Comparison of ENCODE assay signal across 19 cellular contexts in genomic region chr13:31881495-31881882, GRCh38.
A peak's percentile ranks its signal among the peaks of the same experiment; 100 is the strongest.
DNase-seq lines count a peak whose midpoint lies in the region; ATAC-seq and TF ChIP-seq lines count a peak whose summit lies in the region.
"Had no signal": no experiment of that assay in that cellular context is flagged by ENCODE, and none has a peak within 500 bp of the region (broad histone marks: within the 10 kb centered on the region; RNA-seq: fewer than 3 reads in every experiment).

No MANE protein-coding gene starts in this region.

- no peak for ATAC-seq in GM19397 (IDR thresholded peaks at IDR 0.05; ENCODE audit: unreplicated experiment)

- H3K9me2 ChIP-seq in MM.1S (replicated peaks; ENCODE audit: insufficient read depth, low read length), result no peaks in the 10 kb centered on the region

- H3F3A ChIP-seq in MM.1S (ENCODE audit: insufficient read depth, low read length), result 0 out of 2 replicates have a peak, but pooled peaks cover 3% of the 10 kb centered on the region

- TF ChIP-seq CTCF in MM.1S (IDR thresholded peaks at IDR 0.05; ENCODE audit: low read length) (no peak), ascending aorta (IDR thresholded peaks at IDR 0.05) (no peak), tibial artery (IDR thresholded peaks at IDR 0.05) (no peak)

- H2AFZ ChIP-seq in MM.1S (ENCODE audit: low read length), result no peak overlapping the region

- intact Hi-C loops in ascending aorta (cut with DNase I) (loop anchor here (10.0 kb wide), 1 partner anchor 127 kb away; no protein-coding TSS in a partner anchor), tibial artery (cut with DNase I; ENCODE audit: low total_unique reads) (no loop called here)

- no peaks in the 10 kb centered on the region for H3K27me3 ChIP-seq in BLaER1 treated with 17β-estradiol and CSF1 and Interleukin-3, amounts not matched to agents 10 nM and 100 nM
- H3K27me3 ChIP-seq in MM.1S (replicated peaks; ENCODE audit: insufficient read depth, low read length) (no peaks in the 10 kb centered on the region), ascending aorta (no peaks in the 10 kb centered on the region), tibial artery (no peaks in the 10 kb centered on the region)
- H3K27me3 ChIP-seq: Peyer's patch had no signal

- peak overlapping the region; percentile 25 to 68 (median 51); a peak in 18 of 22 replicates for H3K4me2 ChIP-seq in BLaER1 treated with 17β-estradiol and CSF1 and Interleukin-3, amounts not matched to agents 10 nM and 100 nM
- 0 out of 2 replicates have a peak overlapping the region, but pooled peaks have one; percentile 45 for H3K4me2 ChIP-seq in MM.1S (ENCODE audit: low read depth, low read length)

- peak overlapping the region in 1 of 11 experiments; percentile 10; a peak in 1 of 22 replicates for H3K27ac ChIP-seq in BLaER1 treated with 17β-estradiol and CSF1 and Interleukin-3, amounts not matched to agents 10 nM and 100 nM
- H3K27ac ChIP-seq in MM.1S (ENCODE audit: low read length) (peak overlapping the region; percentile 16; the same call in 1 of the 2 replicates), ascending aorta (peak overlapping the region; percentile 58 to 78), tibial artery (peak overlapping the region; percentile 67 to 73)
- H3K27ac ChIP-seq: Peyer's patch had no signal

- peaks cover 0 to 6% (median 0%) of the 10 kb centered on the region in 11 experiments; a peak in 1 of 22 replicates for H3K9me3 ChIP-seq in BLaER1 treated with 17β-estradiol and CSF1 and Interleukin-3, amounts not matched to agents 10 nM and 100 nM (replicated peaks in 1 of 11)
- H3K9me3 ChIP-seq in MM.1S (replicated peaks; ENCODE audit: insufficient read depth, low read length) (no peaks in the 10 kb centered on the region), ascending aorta (no peaks in the 10 kb centered on the region), tibial artery (no peaks in the 10 kb centered on the region)
- H3K9me3 ChIP-seq: Peyer's patch had no signal

- H3K4me1 ChIP-seq in BLaER1 treated with 17β-estradiol and CSF1 and Interleukin-3, amounts not matched to agents 10 nM and 100 nM, result peaks cover 30 to 39% (median 34%) of the 10 kb centered on the region in 10 experiments
- 0 out of 2 replicates have a peak, but pooled peaks cover 11% of the 10 kb centered on the region for H3K4me1 ChIP-seq in MM.1S (ENCODE audit: low read length)
- peaks cover 0 to 30% of the 10 kb centered on the region in 2 donors for H3K4me1 ChIP-seq in ascending aorta
- peaks cover 0 to 74% (median 24%) of the 10 kb centered on the region in 4 donors for H3K4me1 ChIP-seq in tibial artery
- H3K4me1 ChIP-seq: Peyer's patch had no signal

- H3K36me3 ChIP-seq in BLaER1 treated with 17β-estradiol and CSF1 and Interleukin-3, amounts not matched to agents 10 nM and 100 nM, result no peaks in the 10 kb centered on the region
- no peaks in the 10 kb centered on the region for H3K36me3 ChIP-seq in MM.1S (replicated peaks; ENCODE audit: insufficient read depth, low read length)
- H3K36me3 ChIP-seq in ascending aorta, result no peaks in the 10 kb centered on the region
- no peaks in the 10 kb centered on the region for H3K36me3 ChIP-seq in tibial artery
- H3K36me3 ChIP-seq: Peyer's patch had no signal

- DNase-seq in MM.1S (no peak), ascending aorta (ENCODE audit: low spot score in 2 of 2) (no peak), tibial artery (no peak), foreskin melanocyte (no peak), HUDEP-2 (lab: John Stamatoyannopoulos, UW; ENCODE audit: unreplicated experiment in 76 of 76) (no peak)
- DNase-seq: Calu3, DND-41, KG1, NCI-H1092, NCI-H1417 treated with DMSO at 0.1 percent for 48 hours, NCI-H1694 treated with DMSO at 0.1 percent for 48 hours, NCI-H2081, NCI-H2227 treated with DMSO at 0.1 percent for 48 hours, NCI-H526 treated with DMSO at 0.1 percent for 48 hours, OCI-M1, Peyer's patch, SHP77 treated with DMSO at 0.1 percent for 48 hours had no signal

- H3K9ac ChIP-seq in BLaER1 treated with 17β-estradiol and CSF1 and Interleukin-3, amounts not matched to agents 10 nM and 100 nM, result no peak overlapping the region; a peak in 1 of 22 replicates
- H3K9ac ChIP-seq in MM.1S (ENCODE audit: low read length), result no peak overlapping the region

- H3K4me3 ChIP-seq in BLaER1 treated with 17β-estradiol and CSF1 and Interleukin-3, amounts not matched to agents 10 nM and 100 nM, result no peak overlapping the region
- no peak overlapping the region for H3K4me3 ChIP-seq in MM.1S (ENCODE audit: low read length)
- no peak overlapping the region for H3K4me3 ChIP-seq in ascending aorta
- no peak overlapping the region for H3K4me3 ChIP-seq in tibial artery
- H3K4me3 ChIP-seq: Peyer's patch had no signal

- no peaks in the 10 kb centered on the region for H3K79me2 ChIP-seq in MM.1S (ENCODE audit: low read length)

- no peaks in the 10 kb centered on the region for H4K20me1 ChIP-seq in BLaER1 treated with 17β-estradiol and CSF1 and Interleukin-3, amounts not matched to agents 10 nM and 100 nM
- no peaks in the 10 kb centered on the region for H4K20me1 ChIP-seq in MM.1S (ENCODE audit: insufficient read depth, low read length)
